ENCODE assay signal across 15 cellular contexts in genomic region chr1:234584431-234584805, GRCh38. TPM values are rescaled to one million over a fixed set of nuclear protein-coding genes. Genes with fewer than 3 reads are reported as not detected.
DNase-seq lines count a peak whose midpoint lies in the region; ATAC-seq and TF ChIP-seq lines count a peak whose summit lies in the region.
"Had no signal": no experiment of that assay in that cellular context is flagged by ENCODE, and none has a peak within 500 bp of the region (broad histone marks: within the 10 kb centered on the region; RNA-seq: fewer than 3 reads in every experiment).

No MANE protein-coding gene starts in this region.

- TF ChIP-seq POLR2A in stomach (IDR thresholded peaks at IDR 0.05), result no peak

- no peaks in the 10 kb centered on the region for H3K9me2 ChIP-seq in MM.1S (replicated peaks; ENCODE audit: insufficient read depth, low read length)

- H3K4me3 ChIP-seq in Panc1 (ENCODE audit: low read depth in 2 of 2, low read length in 2 of 2), result no peak overlapping the region
- H3K4me3 ChIP-seq in muscle layer of colon (ENCODE audit: low read depth in 1 of 2, low read length in 2 of 2), result no peak overlapping the region
- H3K4me3 ChIP-seq in stomach, result no peak overlapping the region
- no peak overlapping the region for H3K4me3 ChIP-seq in MM.1S (ENCODE audit: low read length)
- H3K4me3 ChIP-seq: Peyer's patch, upper lobe of right lung had no signal

- H3K79me2 ChIP-seq in MM.1S (ENCODE audit: low read length), result no peaks in the 10 kb centered on the region

- H3K27me3 Mint-ChIP-seq in brain, result peaks cover 3% of the 10 kb centered on the region

- H3K4me2 ChIP-seq in MM.1S (ENCODE audit: low read depth, low read length), result no peak overlapping the region

- H3K36me3 ChIP-seq in Panc1 (ENCODE audit: control insufficient read depth, insufficient read depth, low read length) (no peaks in the 10 kb centered on the region), muscle layer of colon (ENCODE audit: insufficient read depth, low read length) (no peaks in the 10 kb centered on the region), stomach (no peaks in the 10 kb centered on the region), MM.1S (replicated peaks; ENCODE audit: insufficient read depth, low read length) (no peaks in the 10 kb centered on the region)
- H3K36me3 ChIP-seq: Peyer's patch, upper lobe of right lung had no signal

- no peaks in the 10 kb centered on the region for H3F3A ChIP-seq in MM.1S (ENCODE audit: insufficient read depth, low read length)

- peak overlapping the region in 3 of 5 experiments; percentile 11 to 82 (median 49) for H3K27ac Mint-ChIP-seq in brain
- H3K27ac Mint-ChIP-seq: stimulated activated effector memory CD8-positive, alpha-beta T cell treated with anti-CD3 and anti-CD28 coated beads, Interleukin-12 subunit alpha, Interleukin-12 subunit beta, amount 100 ng/mL, for 72 hours had no signal

- CTCF ChIA-PET in Panc1 (lab: Charles Lee), result interaction anchor here (0.5 kb wide), 2 partner anchors 28 to 1174 kb away, joined by 3 to 4 read pairs; no protein-coding TSS in a partner anchor

- DNase-seq in Panc1 (ENCODE audit: low read depth, low spot score) (no peak), stomach (no peak), ecto neural progenitor cell (ENCODE audit: low spot score) (no peak), dermis blood vessel endothelial cell (no peak), MM.1S (no peak)
- DNase-seq: activated CD4-positive, alpha-beta T cell treated with anti-CD3 and anti-CD28 coated beads for 4 hours; activated CD8-positive, alpha-beta memory T cell treated with anti-CD3 and anti-CD28 coated beads, Interleukin-2, amount 50 U/mL, for 4 hours; activated effector memory CD4-positive, alpha-beta T cell treated with anti-CD3 and anti-CD28 coated beads, Interleukin-2, amount 50 U/mL, for 16 hours; NCI-H774; Peyer's patch; upper lobe of right lung had no signal

- H3K9me3 Mint-ChIP-seq in brain, result no peaks in the 10 kb centered on the region
- H3K9me3 Mint-ChIP-seq: stimulated activated effector memory CD8-positive, alpha-beta T cell treated with anti-CD3 and anti-CD28 coated beads, Interleukin-12 subunit alpha, Interleukin-12 subunit beta, amount 100 ng/mL, for 72 hours had no signal

- TF ChIP-seq EP300 in stomach (IDR thresholded peaks at IDR 0.05), result no peak

- POLR2A ChIA-PET in Panc1 (lab: Charles Lee), result interaction anchor here (0.6 kb wide), 3 partner anchors 9 to 22 kb away, joined by 5 read pairs; no protein-coding TSS in a partner anchor

- H3K4me1 ChIP-seq in Panc1 (ENCODE audit: control insufficient read depth, insufficient read depth, low read length), result peaks cover 18% of the 10 kb centered on the region
- peaks cover 65% of the 10 kb centered on the region for H3K4me1 ChIP-seq in muscle layer of colon (ENCODE audit: insufficient read depth, low read length)
- H3K4me1 ChIP-seq in stomach, result peaks cover 9 to 49% (median 32%) of the 10 kb centered on the region in 4 donors
- H3K4me1 ChIP-seq in MM.1S (ENCODE audit: low read length), result no peaks in the 10 kb centered on the region

- BruUV-seq in Panc1 (replicated peaks; lab: Mats Ljungman, UMichigan), result no TSS peak

- no peak overlapping the region for H2AFZ ChIP-seq in MM.1S (ENCODE audit: low read length)

- peak; percentile 45; the same call in 1 of the 2 replicates for ATAC-seq in Panc1
- ATAC-seq: left colon; stimulated activated effector memory CD8-positive, alpha-beta T cell treated with anti-CD3 and anti-CD28 coated beads, Interleukin-12 subunit alpha, Interleukin-12 subunit beta, amount 100 ng/mL, for 72 hours had no signal

- H3K36me3 Mint-ChIP-seq in brain, result no peaks in the 10 kb centered on the region
- H3K36me3 Mint-ChIP-seq: stimulated activated effector memory CD8-positive, alpha-beta T cell treated with anti-CD3 and anti-CD28 coated beads, Interleukin-12 subunit alpha, Interleukin-12 subunit beta, amount 100 ng/mL, for 72 hours had no signal

- no peak overlapping the region for H3K4me3 Mint-ChIP-seq in brain
- H3K4me3 Mint-ChIP-seq: stimulated activated effector memory CD8-positive, alpha-beta T cell treated with anti-CD3 and anti-CD28 coated beads, Interleukin-12 subunit alpha, Interleukin-12 subunit beta, amount 100 ng/mL, for 72 hours had no signal

- TF ChIP-seq CTCF in Panc1 (IDR thresholded peaks at IDR 0.05) (no peak), brain (conservative IDR thresholded peaks at IDR 0.05) (no peak), stomach (IDR thresholded peaks at IDR 0.05) (no peak), MM.1S (IDR thresholded peaks at IDR 0.05; ENCODE audit: low read length) (no peak)

- H3K27me3 ChIP-seq in Panc1 (ENCODE audit: control insufficient read depth, insufficient read depth, low read length) (no peaks in the 10 kb centered on the region), muscle layer of colon (ENCODE audit: control insufficient read depth in 1 of 2, insufficient read depth in 2 of 2, low read length in 2 of 2) (no peaks in the 10 kb centered on the region), stomach (no peaks in the 10 kb centered on the region), MM.1S (replicated peaks; ENCODE audit: insufficient read depth, low read length) (no peaks in the 10 kb centered on the region)
- H3K27me3 ChIP-seq: Peyer's patch, upper lobe of right lung had no signal

- 60 to 85% (median 72%) methylated on average over 6 of the region's 6 CpGs for WGBS in stomach, 5 donors

- peaks cover 82% of the 10 kb centered on the region for H3K4me1 Mint-ChIP-seq in brain
- H3K4me1 Mint-ChIP-seq: stimulated activated effector memory CD8-positive, alpha-beta T cell treated with anti-CD3 and anti-CD28 coated beads, Interleukin-12 subunit alpha, Interleukin-12 subunit beta, amount 100 ng/mL, for 72 hours had no signal

- H4K20me1 ChIP-seq in MM.1S (ENCODE audit: insufficient read depth, low read length), result no peaks in the 10 kb centered on the region

- intact Hi-C loops in Panc1 (cut with micrococcal nuclease; ENCODE audit: unreplicated experiment) (no loop called here), stomach (cut with DNase I; ENCODE audit: low total_unique reads) (no loop called here)

- in situ Hi-C loops in Panc1 (cut with HindIII; ENCODE audit: low pct_unique_long_range_greater_than_20kb, low sequenced_read_pairs), result no loop called here

- H3K27ac ChIP-seq in Panc1 (ENCODE audit: low read length), result no peak overlapping the region
- peak overlapping the region; percentile 71 for H3K27ac ChIP-seq in muscle layer of colon (ENCODE audit: low read depth, low read length)
- peak overlapping the region in 4 of 5 donors; percentile 68 to 85 (median 72) for H3K27ac ChIP-seq in stomach
- no peak overlapping the region for H3K27ac ChIP-seq in MM.1S (ENCODE audit: low read length)

- H3K9me3 ChIP-seq in Panc1 (ENCODE audit: control insufficient read depth, insufficient read depth, low read depth, low read length) (no peaks in the 10 kb centered on the region), muscle layer of colon (ENCODE audit: low read length) (no peaks in the 10 kb centered on the region), stomach (no peaks in the 10 kb centered on the region), MM.1S (replicated peaks; ENCODE audit: insufficient read depth, low read length) (no peaks in the 10 kb centered on the region)
- H3K9me3 ChIP-seq: Peyer's patch, upper lobe of right lung had no signal

- H3K9ac ChIP-seq in muscle layer of colon (ENCODE audit: low read length) (peak overlapping the region; percentile 47), MM.1S (ENCODE audit: low read length) (no peak overlapping the region)

RNA-seq across cellular contexts. Expression of gene IRF2BP2, which starts 25.6 kb away (rescaled TPM):
- total RNA-seq in Panc1 (2021; ENCODE audit: unreplicated experiment), result 187 TPM
- 155 TPM for polyA plus RNA-seq in Panc1 (2012; ENCODE audit: insufficient read length)
- polyA plus RNA-seq in brain (ENCODE audit: insufficient read depth, low read depth, low replicate concordance), result 163 TPM
- 100 to 1,000 TPM in 2 of 5 donors, 10 to 100 TPM in 3; 58.3 to 218 (median 81.1) TPM for total RNA-seq in stomach
- polyA plus RNA-seq in stomach, result 10 to 100 TPM; 39.6 to 57.0 (median 51.5) TPM
- total RNA-seq in dermis blood vessel endothelial cell, result 104 and 115 TPM in 2 replicates

Comparison
In these comparisons a context has a peak if more than half of its experiments do, and no peak if none do; other contexts are left out.
1. H3K27ac ChIP-seq: peak in muscle layer of colon (single experiment) and stomach (4 of 5); none in Panc1 (single experiment) and MM.1S (single experiment).